In the genomic region with DNA sequence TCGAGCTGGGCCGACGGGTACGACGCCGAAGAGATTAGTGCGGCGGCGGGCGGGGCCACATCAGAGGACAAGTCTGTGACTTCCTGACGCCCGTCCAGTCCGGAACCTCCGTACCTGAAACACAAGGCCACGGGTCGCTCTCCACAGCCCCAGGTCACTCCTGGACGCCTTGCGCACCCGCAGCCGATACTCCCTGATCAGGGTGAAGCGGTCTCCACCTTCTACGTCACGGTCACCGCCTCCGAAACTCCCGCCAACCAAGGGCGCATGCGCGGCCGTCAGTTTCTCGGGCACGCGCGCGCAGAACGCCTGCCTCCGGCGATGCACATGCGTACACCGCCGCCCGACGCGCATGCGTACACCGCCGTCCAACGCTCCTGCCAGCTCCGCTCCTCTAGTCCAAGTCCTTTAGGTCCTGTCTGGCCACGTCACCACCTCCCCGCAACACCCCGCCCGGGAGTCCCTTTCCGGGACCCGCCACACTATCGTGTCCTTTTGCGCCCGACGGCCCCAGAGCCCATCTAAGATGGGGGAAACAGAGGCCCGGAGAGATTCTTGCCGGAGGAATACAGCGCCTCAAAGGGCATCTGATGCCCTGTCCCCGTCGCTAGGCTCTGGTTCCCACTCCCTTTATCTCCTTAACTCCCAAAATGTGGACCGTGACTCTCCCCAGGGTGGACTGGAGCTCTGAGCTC, we compare ENCODE assay signal across 8 cellular contexts. TPM values are rescaled to one million over a fixed set of nuclear protein-coding genes. Genes with fewer than 3 reads are reported as not detected.
DNase-seq lines count a peak whose midpoint lies in the region; ATAC-seq and TF ChIP-seq lines count a peak whose summit lies in the region.

DSN1 (minus strand) TSS at position 216 of the 695 bp plus-strand sequence. CDS start 2,305 bp downstream, outside the sequence.

- H3K27me3 ChIP-seq in BLaER1 = no peaks in the 10 kb centered on the region
- no peaks in the 10 kb centered on the region for H3K27me3 ChIP-seq in colonic mucosa
- no peaks in the 10 kb centered on the region for H3K27me3 ChIP-seq in layer of hippocampus (ENCODE audit: control insufficient read depth, insufficient read depth, low read length)

- H3K9me3 ChIP-seq in BLaER1 (no peaks in the 10 kb centered on the region), colonic mucosa (no peaks in the 10 kb centered on the region)

- no peak for TF ChIP-seq CTCF in colonic mucosa (IDR thresholded peaks at IDR 0.05)

- peaks cover 60% of the 10 kb centered on the region for H3K4me1 ChIP-seq in BLaER1
- peaks cover 10% of the 10 kb centered on the region for H3K4me1 ChIP-seq in colonic mucosa

- H3K9ac ChIP-seq in BLaER1 (peak within 1 kb of the TSS; percentile 96), colonic mucosa (ENCODE audit: low read depth in 2 of 2, low read length in 2 of 2) (peak within 1 kb of the TSS; percentile 92 to 95)

- peak within 1 kb of the TSS; percentile 87 for H3K27ac ChIP-seq in BLaER1
- peak within 1 kb of the TSS; percentile 89 for H3K27ac ChIP-seq in colonic mucosa
- peak within 1 kb of the TSS; percentile 92 for H3K27ac ChIP-seq in layer of hippocampus (ENCODE audit: low read depth, low read length)

- H3K4me3 ChIP-seq in BLaER1 = peak within 1 kb of the TSS; percentile 87
- peak within 1 kb of the TSS; percentile 58 for H3K4me3 ChIP-seq in colonic mucosa

- H3K4me2 ChIP-seq in BLaER1 = peak within 1 kb of the TSS; percentile 99

- peak; percentile 91 for ATAC-seq in GM19324 (IDR thresholded peaks at IDR 0.05; ENCODE audit: low FRiP score, unreplicated experiment)
- peak; percentile 85 for ATAC-seq in HG03460 (IDR thresholded peaks at IDR 0.05; ENCODE audit: unreplicated experiment)

- H4K20me1 ChIP-seq in BLaER1 = peaks cover 8% of the 10 kb centered on the region; the same call in 1 of the 2 replicates

- peaks cover 22% of the 10 kb centered on the region for H3K36me3 ChIP-seq in BLaER1
- no peaks in the 10 kb centered on the region for H3K36me3 ChIP-seq in colonic mucosa

- intact Hi-C loops in colonic mucosa (cut with DNase I) = no loop called here

- DNase-seq in NCI-H526 (lab: John Stamatoyannopoulos, UW) (peak; percentile 92 to 99), colonic mucosa (peak; percentile 99)
- peak; percentile 99 for DNase-seq in activated CD4-positive, alpha-beta T cell treated with anti-CD3 and anti-CD28 coated beads for 48 hours
- DNase-seq in stimulated activated CD4-positive, alpha-beta T cell treated with anti-CD3 and anti-CD28 coated beads, Interleukin-1b, Interleukin-23, amount 100 ng/mL, for 24 hours (ENCODE audit: low read depth in 4 of 4, low spot score in 1 of 4) = peak; percentile 97 to 99 (median 98)

RNA-seq across cellular contexts. Expression of gene DSN1, which starts in this region (rescaled TPM):
- total RNA-seq in colonic mucosa = 10 to 100 TPM; 10.9 to 24.2 TPM

Comparison
In these comparisons a context has a peak if more than half of its experiments do, and no peak if none do; other contexts are left out.
1. Peak in every context shown above with its lines: DNase-seq, ATAC-seq, H3K4me3 ChIP-seq and H3K27ac ChIP-seq.